In genomic region chr2:235924675-235925063, GRCh38 we compare ENCODE assay signal across 1 cellular context.
TF ChIP-seq lines count a peak whose summit lies in the region.

No MANE protein-coding gene starts in this region.

TF ChIP-seq in HepG2, 621 proteins besides CTCF, POLR2A, EP300 and RAD21 (continued from another document and continues in another):
- TF ChIP-seq ZNF18 (CRISPR knock-in tag; IDR thresholded peaks at IDR 0.05; ENCODE audit: insufficient replicate concordance) (no peak), ZNF451 (CRISPR knock-in tag; IDR thresholded peaks at IDR 0.05) (0 out of 2 replicates have a peak, but pooled peaks have one; percentile 30), NR1H2 (CRISPR knock-in tag; IDR thresholded peaks at IDR 0.05; ENCODE audit: borderline replicate concordance, low read depth) (no peak), RCOR2 (CRISPR knock-in tag; IDR thresholded peaks at IDR 0.05) (no peak), ELF1 (CRISPR knock-in tag; IDR thresholded peaks at IDR 0.05) (no peak), SRSF9 (IDR thresholded peaks at IDR 0.05; ENCODE audit: borderline replicate concordance, insufficient read depth, low read depth, low read length, poor library complexity, severe bottlenecking) (no peak), ZBTB37 (CRISPR knock-in tag; IDR thresholded peaks at IDR 0.05) (no peak), TGIF2 (CRISPR knock-in tag; IDR thresholded peaks at IDR 0.05) (no peak), CREB3 (CRISPR knock-in tag; IDR thresholded peaks at IDR 0.05) (no peak), ZNF513 (CRISPR knock-in tag; conservative IDR thresholded peaks at IDR 0.05) (no peak), PRPF4 (IDR thresholded peaks at IDR 0.05; ENCODE audit: low read depth, low read length, poor library complexity, severe bottlenecking) (no peak), ZMYM3 (CRISPR knock-in tag; IDR thresholded peaks at IDR 0.05) (peak; percentile 57; the same call in 1 of the 2 replicates), ZNF484 (CRISPR knock-in tag; IDR thresholded peaks at IDR 0.05; ENCODE audit: borderline replicate concordance, low read depth) (no peak), SNRNP70 (IDR thresholded peaks at IDR 0.05; ENCODE audit: low read depth, low read length) (no peak), ZNF710 (CRISPR knock-in tag; IDR thresholded peaks at IDR 0.05; ENCODE audit: borderline replicate concordance) (no peak), ZFP36L1 (CRISPR knock-in tag; IDR thresholded peaks at IDR 0.05) (no peak), HMGA1 (CRISPR knock-in tag; conservative IDR thresholded peaks at IDR 0.05) (no peak), U2AF2 (IDR thresholded peaks at IDR 0.05; ENCODE audit: low read depth, low read length) (no peak), ZSCAN29 (CRISPR knock-in tag; conservative IDR thresholded peaks at IDR 0.05) (0 out of 2 replicates have a peak, but pooled peaks have one; percentile 67), RERE (CRISPR knock-in tag; IDR thresholded peaks at IDR 0.05; ENCODE audit: low read depth) (no peak), PBX2 (CRISPR knock-in tag; IDR thresholded peaks at IDR 0.05) (no peak), ZFP91 (CRISPR knock-in tag; IDR thresholded peaks at IDR 0.05; ENCODE audit: borderline replicate concordance) (peak; percentile 67), ATF3 (CRISPR knock-in tag; IDR thresholded peaks at IDR 0.05) (no peak), CREB1 (IDR thresholded peaks at IDR 0.05) (no peak; the same call in 1 of the 2 replicates), CREB1 (CRISPR knock-in tag; IDR thresholded peaks at IDR 0.05) (no peak), SP5 (CRISPR knock-in tag; IDR thresholded peaks at IDR 0.05; ENCODE audit: borderline replicate concordance, low read depth) (no peak), ZNF30 (CRISPR knock-in tag; IDR thresholded peaks at IDR 0.05) (no peak), PRDM15 (CRISPR knock-in tag; IDR thresholded peaks at IDR 0.05) (no peak), ZFP36L2 (CRISPR knock-in tag; IDR thresholded peaks at IDR 0.05) (no peak), CENPBD1 (CRISPR knock-in tag; IDR thresholded peaks at IDR 0.05; ENCODE audit: borderline replicate concordance, low read depth) (no peak), NFIB (CRISPR knock-in tag; IDR thresholded peaks at IDR 0.05; ENCODE audit: borderline replicate concordance) (no peak), FIP1L1 (IDR thresholded peaks at IDR 0.05; ENCODE audit: borderline replicate concordance, insufficient read depth, low read depth, low read length) (no peak), TFDP2 (CRISPR knock-in tag; IDR thresholded peaks at IDR 0.05) (no peak), XBP1 (CRISPR knock-in tag; IDR thresholded peaks at IDR 0.05) (no peak), ZNF652 (CRISPR knock-in tag; IDR thresholded peaks at IDR 0.05; ENCODE audit: borderline replicate concordance, low read depth) (no peak), ZNF672 (CRISPR knock-in tag; IDR thresholded peaks at IDR 0.05) (no peak)
